ENCODE assay signal across 22 cellular contexts in the genomic region with DNA sequence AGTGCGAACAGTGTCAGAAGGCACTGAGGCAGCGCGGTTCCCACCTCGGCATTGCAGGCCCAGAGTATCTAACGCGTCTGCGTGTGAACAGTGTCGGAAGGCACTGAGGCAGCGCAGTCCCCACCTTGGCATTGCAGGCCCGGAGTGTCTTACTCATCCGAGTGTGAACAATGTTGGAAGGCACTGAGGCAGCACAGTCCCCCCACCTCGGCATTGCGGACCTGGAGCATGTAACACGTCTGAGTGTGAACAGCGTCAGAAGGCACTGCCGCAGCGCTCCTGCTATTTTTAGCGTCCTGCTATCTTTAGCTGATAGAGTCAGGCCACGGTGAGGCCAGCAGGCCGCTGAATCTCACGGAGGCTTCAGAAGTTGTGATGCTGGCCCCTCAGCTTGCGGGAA. TPM values are rescaled to one million over a fixed set of nuclear protein-coding genes. Genes with fewer than 3 reads are reported as not detected.
DNase-seq lines count a peak whose midpoint lies in the region; ATAC-seq and TF ChIP-seq lines count a peak whose summit lies in the region.
"Had no signal": no experiment of that assay in that cellular context is flagged by ENCODE, and none has a peak within 500 bp of the region (broad histone marks: within the 10 kb centered on the region; RNA-seq: fewer than 3 reads in every experiment).

No MANE protein-coding gene starts in this region.

- H3K4me1 ChIP-seq in H9 (ENCODE audit: insufficient read depth, low read length) (peaks cover 13% of the 10 kb centered on the region; the same call in 1 of the 2 replicates), gastrocnemius medialis (peaks cover 49 to 52% of the 10 kb centered on the region in 2 donors)

- no peaks in the 10 kb centered on the region for H3K9me3 Mint-ChIP-seq in H9
- H3K9me3 Mint-ChIP-seq: stimulated activated naive CD8-positive, alpha-beta T cell treated with anti-CD3 and anti-CD28 coated beads, Interleukin-15, Interleukin-2, amounts not matched to agents 100 ng/mL and 50 ng/mL, for 24 hours; type B pancreatic cell had no signal

- no peaks in the 10 kb centered on the region for H3K23me2 ChIP-seq in H9 (ENCODE audit: insufficient read length, low read depth, low read length, poor library complexity, severe bottlenecking)

- no peak for TF ChIP-seq CTCF in H9 (conservative IDR thresholded peaks at IDR 0.05)
- no peak for TF ChIP-seq CTCF in gastrocnemius medialis (IDR thresholded peaks at IDR 0.05 in 4 of 5, conservative IDR thresholded peaks at IDR 0.05 in 1 of 5)

- no peaks in the 10 kb centered on the region for H3K79me1 ChIP-seq in H9 (ENCODE audit: insufficient read depth, low read depth, low read length, poor library complexity, severe bottlenecking)

- H2BK20ac ChIP-seq in H9 (ENCODE audit: low read depth, low read length, poor library complexity, severe bottlenecking), result no peak overlapping the region

- no peak overlapping the region for H3K4me2 ChIP-seq in H9 (ENCODE audit: insufficient read depth, insufficient read length, low read length)
- H3K4me2 ChIP-seq: A549, BLaER1 had no signal

- DNase-seq in H9, result peak; percentile 23
- DNase-seq in Right ventricle myocardium inferior (ENCODE audit: missing footprints), result no peak
- DNase-seq in left kidney (ENCODE audit: low read depth, low spot score), result peak; percentile 76
- DNase-seq in gastrocnemius medialis, result peak; percentile 63 to 81
- DNase-seq in AML-193 (lab: John Stamatoyannopoulos, UW), result no peak
- no peak for DNase-seq in activated naive CD4-positive, alpha-beta T cell treated with Interleukin-2 at 50 U/mL for 16 hours
- DNase-seq in cerebellar nuclear complex (lab: John Stamatoyannopoulos, UW), result no peak
- DNase-seq: activated CD8-positive, alpha-beta memory T cell treated with anti-CD3 and anti-CD28 coated beads, Interleukin-2, amount 50 U/mL, for 48 hours; activated gamma-delta T cell treated with Interleukin-2 at 50 U/mL for 16 hours; amniotic stem cell; central memory CD4-positive, alpha-beta T cell; effector memory CD4-positive, alpha-beta T cell; GDM1; mucosa of descending colon; NCI-H1417; NCI-H2171; occipital lobe had no signal

- no peak overlapping the region for H2BK12ac ChIP-seq in H9 (ENCODE audit: insufficient read length, low read depth, low read length)

- no peak overlapping the region for H3K9ac ChIP-seq in H9 (ENCODE audit: extremely low read depth, insufficient read length, low read length)
- H3K9ac ChIP-seq: BLaER1 had no signal

- H3K56ac ChIP-seq in H9 (ENCODE audit: insufficient read length, low read depth, low read length), result no peak overlapping the region

- 0 out of 2 replicates have a peak overlapping the region, but pooled peaks have one; percentile 32 for H3K14ac ChIP-seq in H9 (ENCODE audit: insufficient read depth, low read length)

- H3K27me3 ChIP-seq in H9 (ENCODE audit: insufficient read depth, low read length), result no peaks in the 10 kb centered on the region
- H3K27me3 ChIP-seq in gastrocnemius medialis, result no peaks in the 10 kb centered on the region
- H3K27me3 ChIP-seq: BLaER1 had no signal

- in situ Hi-C loops in gastrocnemius medialis (cut with MboI; ENCODE audit: low sequenced_read_pairs in 4 of 4), result no loop called here

- intact Hi-C loops in Right ventricle myocardium inferior (cut with DNase I) (loop anchor here (2.0 kb wide), 1 partner anchor 37 kb away; no protein-coding TSS in a partner anchor), gastrocnemius medialis (cut with DNase I; ENCODE audit: low total_unique reads) (loop anchor here (1.0 to 5.0 kb wide), 2 partner anchors 17 to 37 kb away; partner anchors contain the start of gene ATP11A)

- TF ChIP-seq POLR2A in gastrocnemius medialis (IDR thresholded peaks at IDR 0.05), result peak; percentile 51 to 55

- no CpG with 5 or more reads among the region's 22 CpGs for WGBS in H9 (ENCODE audit: extremely low coverage, insufficient read length, low lambda C conversion rate)

- H3T11ph ChIP-seq in H9 (ENCODE audit: low read length), result no peak overlapping the region

- H3K4ac ChIP-seq in H9 (ENCODE audit: low read depth, low read length), result no peak overlapping the region

- H3K36me3 Mint-ChIP-seq in H9 (ENCODE audit: insufficient read depth in 1 of 3, low read depth in 3 of 3), result peaks cover 0 to 3% (median 1%) of the 10 kb centered on the region in 3 experiments; a peak in 3 of 7 replicates
- H3K36me3 Mint-ChIP-seq: type B pancreatic cell had no signal

- peaks cover 78 to 89% of the 10 kb centered on the region in 2 experiments for H3K4me1 Mint-ChIP-seq in H9

- H4K8ac ChIP-seq in H9 (replicated peaks; ENCODE audit: insufficient read length, low read depth, low read length), result no peak overlapping the region

- no peaks in the 10 kb centered on the region for H3K36me3 ChIP-seq in gastrocnemius medialis

- peaks cover 14% of the 10 kb centered on the region; the same call in 1 of the 2 replicates for H3K79me2 ChIP-seq in H9 (ENCODE audit: insufficient read depth, low read length)

- H3K9me3 ChIP-seq in H9 (ENCODE audit: control insufficient read depth, low read depth, low read length), result no peaks in the 10 kb centered on the region
- no peaks in the 10 kb centered on the region for H3K9me3 ChIP-seq in gastrocnemius medialis
- H3K9me3 ChIP-seq: A549, BLaER1, mucosa of descending colon had no signal

- no peak overlapping the region for H2BK5ac ChIP-seq in H9 (ENCODE audit: insufficient read length, low read length)

- no peak overlapping the region for H3K18ac ChIP-seq in H9 (ENCODE audit: insufficient read length, low read depth, low read length)

- no peak overlapping the region for H2AFZ ChIP-seq in H9 (ENCODE audit: low read length)

- no peak overlapping the region for H4K91ac ChIP-seq in H9 (ENCODE audit: insufficient read length, low read depth, low read length)

- no peak overlapping the region for H2AK5ac ChIP-seq in H9 (ENCODE audit: insufficient read length, low read length)

- peak; percentile 87 for ATAC-seq in Right ventricle myocardium inferior
- ATAC-seq in gastrocnemius medialis, result peak; percentile 64 to 65
- ATAC-seq in activated CD4-positive, CD25-positive, alpha-beta regulatory T cell treated with anti-CD3 and anti-CD28 coated beads, Interleukin-2, amount 50 U/mL, for 24 hours, result no peak
- ATAC-seq: A549, mucosa of descending colon had no signal

- H3K27ac ChIP-seq in H9 (ENCODE audit: insufficient read length, low read depth, low read length), result no peak overlapping the region
- peak overlapping the region; percentile 76 to 89 (median 82) for H3K27ac ChIP-seq in gastrocnemius medialis
- H3K27ac ChIP-seq: A549, BLaER1 had no signal

- H2BK120ac ChIP-seq in H9 (ENCODE audit: low read depth, low read length, poor library complexity, severe bottlenecking), result no peak overlapping the region

- H4K20me1 ChIP-seq in H9 (ENCODE audit: control insufficient read depth, insufficient read depth, insufficient read length), result no peaks in the 10 kb centered on the region

- no peak overlapping the region for H4K5ac ChIP-seq in H9 (ENCODE audit: insufficient read length, low read depth, low read length)

- no peak overlapping the region for H3K4me3 ChIP-seq in gastrocnemius medialis
- H3K4me3 ChIP-seq: A549, BLaER1, mucosa of descending colon had no signal

- H3K23ac ChIP-seq in H9 (ENCODE audit: insufficient read length, low read depth, low read length), result no peak overlapping the region

- H3K27ac Mint-ChIP-seq in H9, result peak overlapping the region in 2 of 3 experiments; percentile 55 to 97; a peak in 3 of 7 replicates
- H3K27ac Mint-ChIP-seq: stimulated activated naive CD8-positive, alpha-beta T cell treated with anti-CD3 and anti-CD28 coated beads, Interleukin-15, Interleukin-2, amounts not matched to agents 100 ng/mL and 50 ng/mL, for 24 hours; type B pancreatic cell had no signal

- no peak overlapping the region for H3K4me3 Mint-ChIP-seq in H9
- H3K4me3 Mint-ChIP-seq: stimulated activated naive CD8-positive, alpha-beta T cell treated with anti-CD3 and anti-CD28 coated beads, Interleukin-15, Interleukin-2, amounts not matched to agents 100 ng/mL and 50 ng/mL, for 24 hours; type B pancreatic cell had no signal

- no peak overlapping the region for H2BK15ac ChIP-seq in H9 (ENCODE audit: low read depth, low read length)

- H3K27me3 Mint-ChIP-seq in H9 (ENCODE audit: low read depth), result no peaks in the 10 kb centered on the region; the same call in 1 of the 2 replicates
- H3K27me3 Mint-ChIP-seq: stimulated activated naive CD8-positive, alpha-beta T cell treated with anti-CD3 and anti-CD28 coated beads, Interleukin-15, Interleukin-2, amounts not matched to agents 100 ng/mL and 50 ng/mL, for 24 hours; type B pancreatic cell had no signal

RNA-seq across cellular contexts. Expression of gene ATP11A, which starts 39.6 kb away (rescaled TPM):
- total RNA-seq in H9 (2021), result 61.6 and 65.3 TPM in 2 replicates
- total RNA-seq in Right ventricle myocardium inferior, result 89.9 TPM
- 10 to 100 TPM; 10.0 to 14.2 (median 12.6) TPM for total RNA-seq in gastrocnemius medialis

Comparison
In these comparisons a context has a peak if more than half of its experiments do, and no peak if none do; other contexts are left out.
1. DNase-seq: peak in H9 (single experiment), left kidney (single experiment) and gastrocnemius medialis (2 of 2); none in Right ventricle myocardium inferior (single experiment), AML-193 (0 of 2), activated naive CD4-positive, alpha-beta T cell treated with Interleukin-2 at 50 U/mL for 16 hours (single experiment) and cerebellar nuclear complex (0 of 2).
2. ATAC-seq: peak in Right ventricle myocardium inferior (single experiment) and gastrocnemius medialis (2 of 2); none in activated CD4-positive, CD25-positive, alpha-beta regulatory T cell treated with anti-CD3 and anti-CD28 coated beads, Interleukin-2, amount 50 U/mL, for 24 hours (0 of 2).